Comparison of ENCODE assay signal across 11 cellular contexts in genomic region chr16:789451-789850, GRCh38. TPM values are rescaled to one million over a fixed set of nuclear protein-coding genes. Genes with fewer than 3 reads are reported as not detected.
A peak's percentile ranks its signal among the peaks of the same experiment; 100 is the strongest.
DNase-seq lines count a peak whose midpoint lies in the region; ATAC-seq, FAIRE-seq and TF ChIP-seq lines count a peak whose summit lies in the region.
"Had no signal": no experiment of that assay in that cellular context is flagged by ENCODE, and none has a peak within 500 bp of the region (broad histone marks: within the 10 kb centered on the region; RNA-seq: fewer than 3 reads in every experiment).

No MANE protein-coding gene starts in this region.

- H3K36me3 ChIP-seq in Panc1 (ENCODE audit: control insufficient read depth, insufficient read depth, low read length) (peaks cover 5% of the 10 kb centered on the region), endothelial cell of umbilical vein (ENCODE audit: control insufficient read depth in 2 of 2, extremely low read depth in 1 of 2, insufficient read depth in 2 of 2, low read length in 2 of 2) (peaks cover 2 to 6% of the 10 kb centered on the region in 2 experiments)

- H3K27me3 ChIP-seq in Panc1 (ENCODE audit: control insufficient read depth, insufficient read depth, low read length) (no peaks in the 10 kb centered on the region), endothelial cell of umbilical vein (ENCODE audit: control insufficient read depth in 2 of 2, insufficient read depth in 2 of 2, low read length in 2 of 2) (no peaks in the 10 kb centered on the region)
- H3K27me3 ChIP-seq: foreskin keratinocyte had no signal

- FAIRE-seq in endothelial cell of umbilical vein (lab: Jason Lieb, UNC): no peak
- FAIRE-seq: HTR-8/SVneo had no signal

- H3K4me1 ChIP-seq in Panc1 (ENCODE audit: control insufficient read depth, insufficient read depth, low read length) (peaks cover 4% of the 10 kb centered on the region), endothelial cell of umbilical vein (ENCODE audit: control insufficient read depth, extremely low read depth, insufficient read depth, low read length) (peaks cover 13% of the 10 kb centered on the region)
- H3K4me1 ChIP-seq: foreskin keratinocyte had no signal

- POLR2A ChIA-PET in Panc1 (lab: Charles Lee) (no interaction called here), endothelial cell of umbilical vein (lab: Charles Lee) (no interaction called here)

- CTCF ChIA-PET in Panc1 (lab: Charles Lee) (no interaction called here), endothelial cell of umbilical vein (lab: Charles Lee) (no interaction called here)

- H3K9ac ChIP-seq in endothelial cell of umbilical vein (replicated peaks; ENCODE audit: extremely low read depth, insufficient read depth, low read length): no peak overlapping the region

- intact Hi-C loops in Panc1 (cut with micrococcal nuclease; ENCODE audit: unreplicated experiment) (loop anchor here (5.0 kb wide), 1 partner anchor 47 kb away; the partner anchor contains the start of gene CIAO3), endothelial cell of umbilical vein (cut with micrococcal nuclease) (loop anchor here (5.0 kb wide), 1 partner anchor 47 kb away; the partner anchor contains the start of gene CIAO3)

- H3K4me3 ChIP-seq in GM12875 (ENCODE audit: low read depth, low read length): peak overlapping the region; percentile 79
- peak overlapping the region; percentile 68 to 73 for H3K4me3 ChIP-seq in Panc1 (ENCODE audit: low read depth in 2 of 2, low read length in 2 of 2)
- H3K4me3 ChIP-seq in endothelial cell of umbilical vein (replicated peaks in 1 of 3; ENCODE audit: insufficient read depth in 1 of 3, low read depth in 1 of 3, low read length in 3 of 3): no peak overlapping the region
- H3K4me3 ChIP-seq in retinal pigment epithelial cell (ENCODE audit: low read length): peak overlapping the region; percentile 73

- DNase-seq in Panc1 (ENCODE audit: low read depth, low spot score) (no peak), endothelial cell of umbilical vein (ENCODE audit: low read depth, low spot score) (no peak), retinal pigment epithelial cell (ENCODE audit: low read depth) (no peak), NCI-H69 (lab: John Stamatoyannopoulos, UW) (no peak), NCI-H1417 treated with DMSO at 0.1 percent for 48 hours (lab: John Stamatoyannopoulos, UW) (no peak)
- DNase-seq: activated gamma-delta T cell treated with Interleukin-2 at 50 U/mL for 16 hours, foreskin keratinocyte had no signal

- peaks cover 26% of the 10 kb centered on the region for H3K79me2 ChIP-seq in endothelial cell of umbilical vein (ENCODE audit: control insufficient read depth, insufficient read depth, low read length)

- in situ Hi-C loops in Panc1 (cut with HindIII; ENCODE audit: low pct_unique_long_range_greater_than_20kb, low sequenced_read_pairs): no loop called here

- H3K9me1 ChIP-seq in endothelial cell of umbilical vein (replicated peaks; ENCODE audit: control insufficient read depth, extremely low read depth, insufficient read depth, low read length): no peaks in the 10 kb centered on the region

- H3K9me3 ChIP-seq in Panc1 (ENCODE audit: control insufficient read depth, insufficient read depth, low read depth, low read length): no peaks in the 10 kb centered on the region
- H3K9me3 ChIP-seq in endothelial cell of umbilical vein (replicated peaks; ENCODE audit: control insufficient read depth, insufficient read depth, low read length): no peaks in the 10 kb centered on the region

- H3K4me2 ChIP-seq in endothelial cell of umbilical vein (ENCODE audit: insufficient read depth, low read length): peak overlapping the region; percentile 67

- ATAC-seq in Panc1 (no peak), HG02884 (IDR thresholded peaks at IDR 0.05; ENCODE audit: unreplicated experiment) (no peak)

- TF ChIP-seq POLR2A in endothelial cell of umbilical vein (IDR thresholded peaks at IDR 0.05; ENCODE audit: low read depth, low read length): no peak

- H2AFZ ChIP-seq in endothelial cell of umbilical vein (ENCODE audit: low read depth, low read length): no peak overlapping the region

- TF ChIP-seq CTCF in GM12875 (IDR thresholded peaks at IDR 0.05; ENCODE audit: borderline replicate concordance, insufficient read depth, low read depth, low read length) (no peak), Panc1 (IDR thresholded peaks at IDR 0.05) (no peak), endothelial cell of umbilical vein (IDR thresholded peaks at IDR 0.05; ENCODE audit: extremely low read depth in 1 of 2, insufficient read depth in 1 of 2, low read depth in 1 of 2, low read length in 2 of 2) (no peak), retinal pigment epithelial cell (conservative IDR thresholded peaks at IDR 0.05; ENCODE audit: low read depth, low read length) (no peak)

- no peaks in the 10 kb centered on the region for H4K20me1 ChIP-seq in endothelial cell of umbilical vein (replicated peaks; ENCODE audit: control insufficient read depth, extremely low read depth, insufficient read depth, low read length)

- dilution Hi-C loops in endothelial cell of umbilical vein (cut with MboI; ENCODE audit: extremely low pct_ligation_motif_present, low sequenced_read_pairs): no loop called here

- BruUV-seq in Panc1 (replicated peaks; lab: Mats Ljungman, UMichigan): no TSS peak
- BruUV-seq in endothelial cell of umbilical vein (replicated peaks; lab: Mats Ljungman, UMichigan): no TSS peak

- H3K27ac ChIP-seq in Panc1 (ENCODE audit: low read length) (peak overlapping the region; percentile 76; the same call in 1 of the 2 replicates), endothelial cell of umbilical vein (ENCODE audit: insufficient read depth, low read depth, low read length) (no peak overlapping the region)

TF ChIP-seq in endothelial cell of umbilical vein, 7 proteins besides CTCF, POLR2A, EP300 and RAD21 (continues in another document):
- TF ChIP-seq FOS (IDR thresholded peaks at IDR 0.05; ENCODE audit: borderline replicate concordance, insufficient read depth, low read length): no peak
- TF ChIP-seq POLR2AphosphoS5 (IDR thresholded peaks at IDR 0.05; ENCODE audit: insufficient read depth, low read depth, low read length): no peak

RNA-seq across cellular contexts. Expression of gene CHTF18, which starts 1.0 kb away (rescaled TPM):
- total RNA-seq in Panc1 (2021; ENCODE audit: unreplicated experiment) (118 TPM), endothelial cell of umbilical vein (58.6 and 69.5 TPM in 2 replicates)
- polyA plus RNA-seq in Panc1 (2012; ENCODE audit: insufficient read length): 60.2 TPM
- 33.0 and 45.3 TPM in 2 replicates for polyA plus RNA-seq in endothelial cell of umbilical vein
- 13.0 and 14.1 TPM in 2 replicates for polyA plus RNA-seq in endothelial cell of umbilical vein (2011; cell fraction: cytosol; rRNA removed)
- 140 and 158 TPM in 2 replicates for polyA plus RNA-seq in endothelial cell of umbilical vein (2011; cell fraction: nucleus; rRNA removed)
- 21.6 and 25.2 TPM in 2 replicates for polyA plus RNA-seq in endothelial cell of umbilical vein (2012)
- 9.0 and 9.1 TPM in 2 replicates for polyA minus RNA-seq in endothelial cell of umbilical vein
- polyA minus RNA-seq in endothelial cell of umbilical vein (2011; cell fraction: cytosol; rRNA and poly(A)+ RNA removed): 20.6 TPM
- 18.5 and 24.2 TPM in 2 replicates for polyA minus RNA-seq in endothelial cell of umbilical vein (2011; cell fraction: nucleus; rRNA and poly(A)+ RNA removed)

RNA-seq across cellular contexts. Expression of gene RPUSD1, which starts 1.3 kb away (rescaled TPM):
- total RNA-seq in Panc1 (2021; ENCODE audit: unreplicated experiment): 61.1 TPM
- 60.8 TPM for polyA plus RNA-seq in Panc1 (2012; ENCODE audit: insufficient read length)
- 42.3 and 46.2 TPM in 2 replicates for total RNA-seq in endothelial cell of umbilical vein
- polyA plus RNA-seq in endothelial cell of umbilical vein: 55.8 and 69.0 TPM in 2 replicates
- polyA plus RNA-seq in endothelial cell of umbilical vein (2011; cell fraction: cytosol; rRNA removed): 31.9 and 42.7 TPM in 2 replicates
- polyA plus RNA-seq in endothelial cell of umbilical vein (2011; cell fraction: nucleus; rRNA removed): 44.0 and 48.5 TPM in 2 replicates
- 34.4 and 36.5 TPM in 2 replicates for polyA plus RNA-seq in endothelial cell of umbilical vein (2012)
- polyA minus RNA-seq in endothelial cell of umbilical vein: 13.2 and 16.4 TPM in 2 replicates
- polyA minus RNA-seq in endothelial cell of umbilical vein (2011; cell fraction: cytosol; rRNA and poly(A)+ RNA removed): 23.5 TPM
- polyA minus RNA-seq in endothelial cell of umbilical vein (2011; cell fraction: nucleus; rRNA and poly(A)+ RNA removed): 11.7 and 17.2 TPM in 2 replicates

RNA-seq across cellular contexts. Expression of gene GNG13, which starts 11.1 kb away (rescaled TPM):
- 0.23 TPM for total RNA-seq in Panc1 (2021; ENCODE audit: unreplicated experiment)
- polyA plus RNA-seq in Panc1 (2012; ENCODE audit: insufficient read length): 0.92 TPM
- not detected in 2 replicates for total RNA-seq in endothelial cell of umbilical vein
- not detected in 2 replicates for polyA plus RNA-seq in endothelial cell of umbilical vein
- not detected in 2 replicates for polyA plus RNA-seq in endothelial cell of umbilical vein (2011; cell fraction: cytosol; rRNA removed)
- polyA plus RNA-seq in endothelial cell of umbilical vein (2011; cell fraction: nucleus; rRNA removed): not detected in 2 replicates
- not detected in 2 replicates for polyA plus RNA-seq in endothelial cell of umbilical vein (2012)
- not detected in 2 replicates for polyA minus RNA-seq in endothelial cell of umbilical vein
- polyA minus RNA-seq in endothelial cell of umbilical vein (2011; cell fraction: cytosol; rRNA and poly(A)+ RNA removed): not detected
- polyA minus RNA-seq in endothelial cell of umbilical vein (2011; cell fraction: nucleus; rRNA and poly(A)+ RNA removed): not detected in 2 replicates
- total RNA-seq: foreskin keratinocyte, RPMI7951 had no signal
- polyA plus RNA-seq: foreskin keratinocyte had no signal

RNA-seq across cellular contexts. Expression of gene MSLN, which starts 28.9 kb away (rescaled TPM):
- 1.1 TPM for total RNA-seq in Panc1 (2021; ENCODE audit: unreplicated experiment)
- polyA plus RNA-seq in Panc1 (2012; ENCODE audit: insufficient read length): 1.0 TPM
- not detected in 2 replicates for total RNA-seq in endothelial cell of umbilical vein
- not detected in 2 replicates for polyA plus RNA-seq in endothelial cell of umbilical vein
- not detected in 2 replicates for polyA plus RNA-seq in endothelial cell of umbilical vein (2011; cell fraction: cytosol; rRNA removed)
- polyA plus RNA-seq in endothelial cell of umbilical vein (2011; cell fraction: nucleus; rRNA removed): not detected in 2 replicates
- not detected in 2 replicates for polyA plus RNA-seq in endothelial cell of umbilical vein (2012)
- polyA minus RNA-seq in endothelial cell of umbilical vein: not detected in 2 replicates
- 15.3 TPM for polyA minus RNA-seq in endothelial cell of umbilical vein (2011; cell fraction: cytosol; rRNA and poly(A)+ RNA removed)
- 0.43 and 0.58 TPM in 2 replicates for polyA minus RNA-seq in endothelial cell of umbilical vein (2011; cell fraction: nucleus; rRNA and poly(A)+ RNA removed)
- total RNA-seq: RPMI7951 had no signal

RNA-seq across cellular contexts. Expression of gene CIAO3, which starts 48.7 kb away (rescaled TPM):
- 34.0 TPM for total RNA-seq in Panc1 (2021; ENCODE audit: unreplicated experiment)
- 34.4 TPM for polyA plus RNA-seq in Panc1 (2012; ENCODE audit: insufficient read length)
- 31.2 and 33.8 TPM in 2 replicates for total RNA-seq in endothelial cell of umbilical vein
- polyA plus RNA-seq in endothelial cell of umbilical vein: 23.1 and 29.1 TPM in 2 replicates
- polyA plus RNA-seq in endothelial cell of umbilical vein (2011; cell fraction: cytosol; rRNA removed): 19.7 and 21.6 TPM in 2 replicates
- 84.2 and 93.2 TPM in 2 replicates for polyA plus RNA-seq in endothelial cell of umbilical vein (2011; cell fraction: nucleus; rRNA removed)
- polyA plus RNA-seq in endothelial cell of umbilical vein (2012): 22.1 and 28.7 TPM in 2 replicates
- polyA minus RNA-seq in endothelial cell of umbilical vein: 29.1 and 30.7 TPM in 2 replicates
- polyA minus RNA-seq in endothelial cell of umbilical vein (2011; cell fraction: cytosol; rRNA and poly(A)+ RNA removed): 18.6 TPM
- 44.6 and 48.3 TPM in 2 replicates for polyA minus RNA-seq in endothelial cell of umbilical vein (2011; cell fraction: nucleus; rRNA and poly(A)+ RNA removed)

Comparison
In these comparisons a context has a peak if more than half of its experiments do, and no peak if none do; other contexts are left out.
1. H3K4me3 ChIP-seq: peak in GM12875 (single experiment), Panc1 (2 of 2) and retinal pigment epithelial cell (single experiment); none in endothelial cell of umbilical vein (0 of 3).